ENCODE assay signal across 1 cellular context in the genomic region with DNA sequence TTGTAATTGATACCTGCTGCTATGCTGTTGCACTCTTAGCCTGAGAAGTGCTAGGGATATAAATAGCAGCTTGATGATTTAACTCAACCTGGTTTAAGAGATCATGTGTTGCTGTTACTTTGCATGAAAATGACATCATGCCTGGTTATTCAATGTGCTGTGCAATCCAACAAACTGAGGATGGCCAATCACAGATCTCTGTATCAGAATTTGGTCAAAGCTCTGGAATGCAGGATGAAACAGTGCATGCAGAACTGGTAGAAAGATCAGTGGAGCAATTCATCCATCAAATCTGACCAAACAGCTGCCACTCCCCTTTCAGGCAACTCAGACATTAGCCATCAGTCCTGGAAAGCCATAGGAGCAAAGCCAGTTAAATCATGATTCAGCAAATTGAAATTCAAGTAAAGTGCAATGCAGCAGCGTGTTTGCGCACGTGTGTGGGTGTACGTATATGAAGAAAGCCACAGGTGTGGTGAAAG.
TF ChIP-seq lines count a peak whose summit lies in the region.

No MANE protein-coding gene starts in this region.

TF ChIP-seq in HEK293, 187 proteins besides CTCF, POLR2A, EP300 and RAD21 (continued from another document):
- TF ChIP-seq ZBTB44 (tag by site-specific recombination; IDR thresholded peaks at IDR 0.05) (peak; percentile 41), TRIM28 (IDR thresholded peaks at IDR 0.05; ENCODE audit: borderline replicate concordance, low read length) (peak; percentile 73; the same call in 1 of the 2 replicates), ZBTB48 (tag by site-specific recombination; IDR thresholded peaks at IDR 0.05) (0 out of 2 replicates have a peak, but pooled peaks have one; percentile 40), ZXDB (tag by site-specific recombination; IDR thresholded peaks at IDR 0.05) (peak; percentile 53; the same call in 1 of the 2 replicates), ZEB2 (tag by site-specific recombination; IDR thresholded peaks at IDR 0.05) (peak; percentile 86), TCF7L2 (IDR thresholded peaks at IDR 0.05; ENCODE audit: borderline replicate concordance, low read depth, low read length) (no peak), SP3 (tag by site-specific recombination; IDR thresholded peaks at IDR 0.05) (peak; percentile 38; the same call in 1 of the 2 replicates), TSHZ1 (tag by site-specific recombination; IDR thresholded peaks at IDR 0.05; ENCODE audit: borderline replicate concordance) (peak; percentile 60; the same call in 1 of the 2 replicates), ZNF558 (tag by site-specific recombination; IDR thresholded peaks at IDR 0.05) (peak; percentile 67; the same call in 1 of the 2 replicates), ZFP69B (tag by site-specific recombination; IDR thresholded peaks at IDR 0.05) (peak; percentile 29; the same call in 1 of the 2 replicates), HIC1 (tag by site-specific recombination; IDR thresholded peaks at IDR 0.05) (peak; percentile 80; the same call in 1 of the 2 replicates), ZNF10 (tag by site-specific recombination; IDR thresholded peaks at IDR 0.05) (0 out of 2 replicates have a peak, but pooled peaks have one; percentile 23), EGR2 (tag by site-specific recombination; IDR thresholded peaks at IDR 0.05; ENCODE audit: low read depth) (no peak), ZBTB20 (tag by site-specific recombination; IDR thresholded peaks at IDR 0.05) (no peak), ZNF202 (tag by site-specific recombination; IDR thresholded peaks at IDR 0.05; ENCODE audit: borderline replicate concordance) (no peak), ZNF174 (tag by site-specific recombination; IDR thresholded peaks at IDR 0.05) (no peak), ZNF704 (tag by site-specific recombination; IDR thresholded peaks at IDR 0.05) (no peak), ZNF341 (tag by site-specific recombination; IDR thresholded peaks at IDR 0.05; ENCODE audit: low read depth) (no peak), ZNF624 (tag by site-specific recombination; IDR thresholded peaks at IDR 0.05) (no peak), ZNF354C (tag by site-specific recombination; IDR thresholded peaks at IDR 0.05; ENCODE audit: borderline replicate concordance, low read depth) (no peak), ZSCAN23 (tag by site-specific recombination; IDR thresholded peaks at IDR 0.05) (peak; percentile 71; the same call in 1 of the 2 replicates), KLF9 (tag by site-specific recombination; IDR thresholded peaks at IDR 0.05; ENCODE audit: low read depth) (peak; percentile 48; the same call in 1 of the 2 replicates), ZFHX2 (tag by site-specific recombination; conservative IDR thresholded peaks at IDR 0.05) (no peak), ZNF514 (tag by site-specific recombination; IDR thresholded peaks at IDR 0.05) (no peak), ZNF366 (tag by site-specific recombination; conservative IDR thresholded peaks at IDR 0.05) (peak; percentile 77), SCRT1 (tag by site-specific recombination; IDR thresholded peaks at IDR 0.05; ENCODE audit: borderline replicate concordance) (0 out of 2 replicates have a peak, but pooled peaks have one; percentile 28), SCRT2 (tag by site-specific recombination; IDR thresholded peaks at IDR 0.05) (peak; percentile 98), ZNF629 (tag by site-specific recombination; IDR thresholded peaks at IDR 0.05) (peak; percentile 97), FEZF1 (tag by site-specific recombination; IDR thresholded peaks at IDR 0.05) (peak; percentile 71)
- TF ChIP-seq, protein P1, sequence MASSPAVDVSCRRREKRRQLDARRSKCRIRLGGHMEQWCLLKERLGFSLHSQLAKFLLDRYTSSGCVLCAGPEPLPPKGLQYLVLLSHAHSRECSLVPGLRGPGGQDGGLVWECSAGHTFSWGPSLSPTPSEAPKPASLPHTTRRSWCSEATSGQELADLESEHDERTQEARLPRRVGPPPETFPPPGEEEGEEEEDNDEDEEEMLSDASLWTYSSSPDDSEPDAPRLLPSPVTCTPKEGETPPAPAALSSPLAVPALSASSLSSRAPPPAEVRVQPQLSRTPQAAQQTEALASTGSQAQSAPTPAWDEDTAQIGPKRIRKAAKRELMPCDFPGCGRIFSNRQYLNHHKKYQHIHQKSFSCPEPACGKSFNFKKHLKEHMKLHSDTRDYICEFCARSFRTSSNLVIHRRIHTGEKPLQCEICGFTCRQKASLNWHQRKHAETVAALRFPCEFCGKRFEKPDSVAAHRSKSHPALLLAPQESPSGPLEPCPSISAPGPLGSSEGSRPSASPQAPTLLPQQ (tag by site-specific recombination; IDR thresholded peaks at IDR 0.05): peak; percentile 62; the same call in 1 of the 2 replicates
- TF ChIP-seq, protein P2, sequence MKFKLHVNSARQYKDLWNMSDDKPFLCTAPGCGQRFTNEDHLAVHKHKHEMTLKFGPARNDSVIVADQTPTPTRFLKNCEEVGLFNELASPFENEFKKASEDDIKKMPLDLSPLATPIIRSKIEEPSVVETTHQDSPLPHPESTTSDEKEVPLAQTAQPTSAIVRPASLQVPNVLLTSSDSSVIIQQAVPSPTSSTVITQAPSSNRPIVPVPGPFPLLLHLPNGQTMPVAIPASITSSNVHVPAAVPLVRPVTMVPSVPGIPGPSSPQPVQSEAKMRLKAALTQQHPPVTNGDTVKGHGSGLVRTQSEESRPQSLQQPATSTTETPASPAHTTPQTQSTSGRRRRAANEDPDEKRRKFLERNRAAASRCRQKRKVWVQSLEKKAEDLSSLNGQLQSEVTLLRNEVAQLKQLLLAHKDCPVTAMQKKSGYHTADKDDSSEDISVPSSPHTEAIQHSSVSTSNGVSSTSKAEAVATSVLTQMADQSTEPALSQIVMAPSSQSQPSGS (tag by site-specific recombination; IDR thresholded peaks at IDR 0.05; ENCODE audit: low read depth): peak; percentile 93
- TF ChIP-seq, protein P3, sequence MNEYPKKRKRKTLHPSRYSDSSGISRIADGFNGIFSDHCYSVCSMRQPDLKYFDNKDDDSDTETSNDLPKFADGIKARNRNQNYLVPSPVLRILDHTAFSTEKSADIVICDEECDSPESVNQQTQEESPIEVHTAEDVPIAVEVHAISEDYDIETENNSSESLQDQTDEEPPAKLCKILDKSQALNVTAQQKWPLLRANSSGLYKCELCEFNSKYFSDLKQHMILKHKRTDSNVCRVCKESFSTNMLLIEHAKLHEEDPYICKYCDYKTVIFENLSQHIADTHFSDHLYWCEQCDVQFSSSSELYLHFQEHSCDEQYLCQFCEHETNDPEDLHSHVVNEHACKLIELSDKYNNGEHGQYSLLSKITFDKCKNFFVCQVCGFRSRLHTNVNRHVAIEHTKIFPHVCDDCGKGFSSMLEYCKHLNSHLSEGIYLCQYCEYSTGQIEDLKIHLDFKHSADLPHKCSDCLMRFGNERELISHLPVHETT (tag by site-specific recombination; IDR thresholded peaks at IDR 0.05): 0 out of 2 replicates have a peak, but pooled peaks have one; percentile 35
